In genomic region chr16:24851700-24852099, GRCh38 we compare ENCODE assay signal across 1 cellular context.
TF ChIP-seq lines count a peak whose summit lies in the region.

No MANE protein-coding gene starts in this region.

TF ChIP-seq in K562, 482 proteins besides CTCF, POLR2A, EP300 and RAD21 (continued from another document):
- TF ChIP-seq PKNOX1 (IDR thresholded peaks at IDR 0.05) (peak; percentile 56; the same call in 1 of the 2 replicates), CREB1 (IDR thresholded peaks at IDR 0.05) (no peak), CREB1 (CRISPR knock-in tag; IDR thresholded peaks at IDR 0.05) (no peak)
TF ChIP-seq in K562: peak in this region for 4.
